17 cellular contexts compared by ENCODE assay signal in the genomic region with DNA sequence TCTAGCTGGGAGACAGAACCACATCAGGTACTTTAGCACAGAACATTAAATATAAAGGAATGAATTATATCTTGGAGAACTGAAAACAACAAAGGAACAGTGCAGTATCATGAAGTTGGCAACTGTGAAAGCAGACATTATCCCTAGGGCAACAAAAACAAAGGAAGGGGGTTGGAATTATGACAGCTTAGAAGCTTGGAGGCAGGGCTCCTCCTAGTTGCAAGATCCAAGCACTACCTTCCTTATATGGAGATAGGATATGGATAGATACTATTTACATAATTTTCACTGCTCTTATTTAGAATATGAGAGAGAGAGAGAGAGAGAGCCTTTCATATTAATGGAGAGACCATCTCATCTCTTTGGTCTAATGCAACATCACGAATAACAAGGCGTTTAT. TPM values are rescaled to one million over a fixed set of nuclear protein-coding genes. Genes with fewer than 3 reads are reported as not detected.
DNase-seq lines count a peak whose midpoint lies in the region; ATAC-seq, FAIRE-seq and TF ChIP-seq lines count a peak whose summit lies in the region.
"Had no signal": no experiment of that assay in that cellular context is flagged by ENCODE, and none has a peak within 500 bp of the region (broad histone marks: within the 10 kb centered on the region; RNA-seq: fewer than 3 reads in every experiment).

No MANE protein-coding gene starts in this region.

- H3K18ac ChIP-seq in mesenchymal stem cell (ENCODE audit: low read depth in 1 of 2, low read length in 2 of 2): no peak overlapping the region

- H4K20me1 ChIP-seq in HepG2 (ENCODE audit: insufficient read depth, low read length) (no peaks in the 10 kb centered on the region), PC-3 (ENCODE audit: low read length) (no peaks in the 10 kb centered on the region)

- no peak overlapping the region for H3K4me3 ChIP-seq in HepG2 (replicated peaks in 1 of 3; ENCODE audit: insufficient read depth in 1 of 3, low read depth in 2 of 3, low read length in 3 of 3)
- H3K4me3 ChIP-seq in right lobe of liver: no peak overlapping the region
- no peak overlapping the region for H3K4me3 ChIP-seq in PC-3 (ENCODE audit: low read length)
- no peak overlapping the region for H3K4me3 ChIP-seq in epithelial cell of esophagus (ENCODE audit: low read length)
- H3K4me3 ChIP-seq in mesenchymal stem cell (ENCODE audit: insufficient read depth in 1 of 2, low read depth in 1 of 2, low read length in 2 of 2): no peak overlapping the region
- H3K4me3 ChIP-seq: esophagus squamous epithelium, Peyer's patch had no signal

- CTCF ChIA-PET in HepG2 (lab: Yijun Ruan, JAX; ENCODE audit: low intra/inter-chr PET ratio, low total read pairs): no interaction called here
- CTCF ChIA-PET in PC-3 (lab: Charles Lee): no interaction called here

- TF ChIP-seq EP300 in HepG2 (IDR thresholded peaks at IDR 0.05; ENCODE audit: low read depth in 2 of 2, low read length in 2 of 2) (no peak), HepG2 (CRISPR knock-in tag; IDR thresholded peaks at IDR 0.05; ENCODE audit: borderline replicate concordance) (no peak)

- no peak overlapping the region for H3K9ac ChIP-seq in HepG2 (ENCODE audit: insufficient read depth, low read depth, low read length)
- no peak overlapping the region for H3K9ac ChIP-seq in PC-3 (ENCODE audit: low read length)
- H3K9ac ChIP-seq in mesenchymal stem cell (ENCODE audit: low read length): no peak overlapping the region

- in situ Hi-C loops in HepG2 (cut with HindIII; ENCODE audit: extremely low pct_ligation_motif_present, low pct_unique_long_range_greater_than_20kb): no loop called here

- no peak overlapping the region for H4K91ac ChIP-seq in mesenchymal stem cell (ENCODE audit: low read length)

- WGBS in HepG2 (ENCODE audit: low lambda C conversion rate): 90% methylated on average over 2 of the region's 2 CpGs
- 88% methylated on average over 2 of the region's 2 CpGs for WGBS in right lobe of liver (ENCODE audit: insufficient coverage, low coverage, low lambda C conversion rate, missing lambda C conversion rate)
- no CpG with 5 or more reads among the region's 2 CpGs for WGBS in mesenchymal stem cell

- FAIRE-seq in HepG2 (lab: Jason Lieb, UNC): no peak
- FAIRE-seq: G401.6, GM18507 had no signal

- TF ChIP-seq POLR2A in HepG2 (IDR thresholded peaks at IDR 0.05; ENCODE audit: insufficient read depth in 1 of 2, low read depth in 2 of 2, low read length in 2 of 2): no peak
- no peak for TF ChIP-seq POLR2A in right lobe of liver (IDR thresholded peaks at IDR 0.05)

- no peak for DNase-seq in HepG2 (ENCODE audit: low spot score)
- no peak for DNase-seq in right lobe of liver
- DNase-seq in PC-3: peak; percentile 14
- DNase-seq in epithelial cell of esophagus (ENCODE audit: low read depth): peak; percentile 52
- DNase-seq in midbrain (lab: John Stamatoyannopoulos, UW): no peak
- DNase-seq in GDM1 (lab: John Stamatoyannopoulos, UW): no peak
- no peak for DNase-seq in mesenchymal stem cell
- DNase-seq in NCI-H345 treated with DMSO at 0.1 percent for 48 hours (lab: John Stamatoyannopoulos, UW; ENCODE audit: unreplicated experiment): no peak
- DNase-seq: activated naive CD4-positive, alpha-beta T cell treated with Interleukin-2 at 50 U/mL for 16 hours; esophagus squamous epithelium; NCI-H2029; Peyer's patch; retina; stimulated activated CD4-positive, alpha-beta T cell treated with anti-CD3 and anti-CD28 coated beads, Interleukin-2, amount 100 ng/mL, for 48 hours; stimulated activated naive B cell treated with anti-CD40 and anti-IgM and Interleukin-4, amounts not matched to agents 10 μg/mL and 1 μg/mL and 100 μg/mL, for 72 hours had no signal

- intact Hi-C loops in HepG2 (cut with micrococcal nuclease; ENCODE audit: unreplicated experiment): no loop called here
- intact Hi-C loops in right lobe of liver (cut with DNase I): no loop called here
- intact Hi-C loops in PC-3 (cut with micrococcal nuclease): loop anchor here (10.0 kb wide), 2 partner anchors 117 to 177 kb away; no protein-coding TSS in a partner anchor

- H3K4me1 ChIP-seq in HepG2 (ENCODE audit: insufficient read depth, low read length) (peaks cover 8% of the 10 kb centered on the region), right lobe of liver (peaks cover 0 to 12% (median 2%) of the 10 kb centered on the region in 4 donors), PC-3 (ENCODE audit: insufficient read depth, low read length) (no peaks in the 10 kb centered on the region), mesenchymal stem cell (ENCODE audit: control insufficient read depth, insufficient read depth, low read depth, low read length) (no peaks in the 10 kb centered on the region)
- H3K4me1 ChIP-seq: Peyer's patch had no signal

- no peaks in the 10 kb centered on the region for H3K79me1 ChIP-seq in mesenchymal stem cell (replicated peaks; ENCODE audit: low read length, poor library complexity, severe bottlenecking)

- H3F3A ChIP-seq in PC-3 (ENCODE audit: low read length, unreplicated experiment): no peaks in the 10 kb centered on the region

- TF ChIP-seq RAD21 in HepG2 (CRISPR knock-in tag; IDR thresholded peaks at IDR 0.05): no peak

- H3K79me2 ChIP-seq in HepG2 (ENCODE audit: insufficient read depth, low read length) (no peaks in the 10 kb centered on the region), PC-3 (ENCODE audit: low read length) (no peaks in the 10 kb centered on the region)

- ATAC-seq in HepG2 (no peak), right lobe of liver (no peak), PC-3 (peak; percentile 51; the same call in 1 of the 2 replicates)
- ATAC-seq: stimulated activated naive B cell treated with anti-CD40 and anti-IgM and Interleukin-4, amounts not matched to agents 10 μg/mL and 1 μg/mL and 100 μg/mL, for 72 hours had no signal

- no peak overlapping the region for H3K27ac ChIP-seq in HepG2 (ENCODE audit: extremely low read length, insufficient read depth, low read length)
- H3K27ac ChIP-seq in right lobe of liver: no peak overlapping the region
- H3K27ac ChIP-seq in PC-3 (ENCODE audit: low read length): no peak overlapping the region
- H3K27ac ChIP-seq in mesenchymal stem cell (ENCODE audit: low read length, poor library complexity, severe bottlenecking): no peak overlapping the region
- H3K27ac ChIP-seq: esophagus squamous epithelium, Peyer's patch had no signal

- H2AK5ac ChIP-seq in mesenchymal stem cell (ENCODE audit: low read length, severe bottlenecking): no peak overlapping the region

- no peak overlapping the region for H3K4ac ChIP-seq in mesenchymal stem cell (ENCODE audit: low read depth in 1 of 2, low read length in 2 of 2)

- H3K14ac ChIP-seq in mesenchymal stem cell (ENCODE audit: low read length in 2 of 2): no peak overlapping the region

- no peak overlapping the region for H2AFZ ChIP-seq in HepG2 (ENCODE audit: low read length)
- no peak overlapping the region for H2AFZ ChIP-seq in PC-3 (ENCODE audit: low read length)
- H2AFZ ChIP-seq in mesenchymal stem cell (ENCODE audit: low read depth, low read length): no peak overlapping the region

- TF ChIP-seq CTCF in HepG2 (CRISPR knock-in tag; IDR thresholded peaks at IDR 0.05) (no peak), right lobe of liver (IDR thresholded peaks at IDR 0.05) (no peak), PC-3 (conservative IDR thresholded peaks at IDR 0.05; ENCODE audit: low read depth, low read length) (peak; percentile 40), epithelial cell of esophagus (IDR thresholded peaks at IDR 0.05; ENCODE audit: insufficient read depth, low read depth, low read length, missing control alignments) (peak; percentile 23)

- H3K9me3 ChIP-seq in HepG2 (ENCODE audit: low read length) (peaks cover 6% of the 10 kb centered on the region; the same call in 1 of the 2 replicates), right lobe of liver (no peaks in the 10 kb centered on the region), PC-3 (ENCODE audit: low read length) (no peaks in the 10 kb centered on the region), mesenchymal stem cell (ENCODE audit: control insufficient read depth, low read length) (peaks cover 6% of the 10 kb centered on the region)
- H3K9me3 ChIP-seq: esophagus squamous epithelium, Peyer's patch had no signal

- H2BK15ac ChIP-seq in mesenchymal stem cell (ENCODE audit: low read depth, poor library complexity, severe bottlenecking): no peak overlapping the region

- no peak overlapping the region for H3K23ac ChIP-seq in mesenchymal stem cell (ENCODE audit: low read length in 2 of 2)

- H3K4me2 ChIP-seq in HepG2 (ENCODE audit: low read depth, low read length) (no peak overlapping the region), PC-3 (ENCODE audit: low read length) (no peak overlapping the region), mesenchymal stem cell (ENCODE audit: low read length, poor library complexity, severe bottlenecking) (no peak overlapping the region)

- no peak overlapping the region for H2BK120ac ChIP-seq in mesenchymal stem cell (ENCODE audit: low read depth, low read length)

- no peak overlapping the region for H2BK5ac ChIP-seq in mesenchymal stem cell (ENCODE audit: low read depth, low read length, poor library complexity, severe bottlenecking)

- no peak overlapping the region for H2BK12ac ChIP-seq in mesenchymal stem cell (ENCODE audit: low read length in 2 of 2)

- no TSS peak for BruUV-seq in HepG2 (replicated peaks; lab: Mats Ljungman, UMichigan)
- BruUV-seq in PC-3 (replicated peaks; lab: Mats Ljungman, UMichigan): no TSS peak

- no peaks in the 10 kb centered on the region for H3K27me3 ChIP-seq in HepG2 (ENCODE audit: control insufficient read depth in 1 of 2, insufficient read depth in 2 of 2, low read length in 2 of 2)
- no peaks in the 10 kb centered on the region for H3K27me3 ChIP-seq in right lobe of liver
- H3K27me3 ChIP-seq in PC-3 (ENCODE audit: low read length): no peaks in the 10 kb centered on the region
- no peaks in the 10 kb centered on the region for H3K27me3 ChIP-seq in mesenchymal stem cell (ENCODE audit: control insufficient read depth in 1 of 2, insufficient read depth in 1 of 2, low read length in 2 of 2)
- H3K27me3 ChIP-seq: esophagus squamous epithelium, Peyer's patch had no signal

- no peaks in the 10 kb centered on the region for H3K9me2 ChIP-seq in PC-3 (replicated peaks; ENCODE audit: low read length)

- POLR2A ChIA-PET in HepG2 (lab: Yijun Ruan, JAX) (no interaction called here), PC-3 (lab: Charles Lee; ENCODE audit: unreplicated experiment) (no interaction called here)

- no peak overlapping the region for H4K8ac ChIP-seq in mesenchymal stem cell (ENCODE audit: low read length)

- H3K36me3 ChIP-seq in HepG2 (replicated peaks in 1 of 2; ENCODE audit: control insufficient read depth in 1 of 2, insufficient read depth in 2 of 2, low read length in 2 of 2) (no peaks in the 10 kb centered on the region), right lobe of liver (no peaks in the 10 kb centered on the region), PC-3 (ENCODE audit: low read depth, low read length) (no peaks in the 10 kb centered on the region), mesenchymal stem cell (ENCODE audit: control insufficient read depth in 1 of 2, insufficient read depth in 2 of 2, low read depth in 1 of 2, low read length in 2 of 2) (no peaks in the 10 kb centered on the region)
- H3K36me3 ChIP-seq: esophagus squamous epithelium, Peyer's patch had no signal

RNA-seq across cellular contexts. Expression of gene TMEM14A, which starts 27.0 kb away (rescaled TPM):
- total RNA-seq in HepG2 (2016; rRNA removed; fragmentation: Illumina TruSeq; extraction: Trizol) (73.7 and 78.0 TPM in 2 replicates), right lobe of liver (10 to 100 TPM; 20.7 to 41.2 (median 33.3) TPM), PC-3 (2014; rRNA removed) (54.7 and 65.4 TPM in 2 replicates)
- 23.2 and 27.5 TPM in 2 replicates for total RNA-seq in HepG2 (2016; cell fraction: cytosol; rRNA removed; fragmentation: Illumina TruSeq; extraction: Trizol; ENCODE audit: low read depth)
- total RNA-seq in HepG2 (2016; cell fraction: insoluble cytoplasmic fraction; rRNA removed; fragmentation: Illumina TruSeq; extraction: Trizol): 70.9 and 77.3 TPM in 2 replicates
- total RNA-seq in HepG2 (2016; cell fraction: membrane; rRNA removed; fragmentation: Illumina TruSeq; extraction: Trizol): 39.5 and 43.5 TPM in 2 replicates
- 44.6 and 52.8 TPM in 2 replicates for total RNA-seq in HepG2 (2016; cell fraction: nucleus; rRNA removed; fragmentation: Illumina TruSeq; extraction: Trizol)
- polyA plus RNA-seq in HepG2 (2011; rRNA removed): 18.2 and 24.6 TPM in 2 replicates
- polyA plus RNA-seq in HepG2 (2011; cell fraction: cytosol; rRNA removed): 19.6 and 31.0 TPM in 2 replicates
- polyA plus RNA-seq in HepG2 (2011; cell fraction: nucleus; rRNA removed): 7.1 and 9.9 TPM in 2 replicates
- polyA plus RNA-seq in HepG2 (2012): 18.4 and 26.2 TPM in 2 replicates
- 23.3 and 32.1 TPM in 2 replicates for polyA plus RNA-seq in HepG2 (2016; cell fraction: cytosol; fragmentation: Illumina TruSeq; extraction: Trizol; ENCODE audit: low read depth)
- polyA plus RNA-seq in HepG2 (2016; cell fraction: insoluble cytoplasmic fraction; fragmentation: Illumina TruSeq; extraction: Trizol; ENCODE audit: low read depth): 85.0 and 85.6 TPM in 2 replicates
- polyA plus RNA-seq in HepG2 (2016; cell fraction: membrane; fragmentation: Illumina TruSeq; extraction: Trizol; ENCODE audit: low read depth): 39.5 and 42.3 TPM in 2 replicates
- 84.3 and 97.3 TPM in 2 replicates for polyA plus RNA-seq in HepG2 (2016; cell fraction: nucleus; fragmentation: Illumina TruSeq; extraction: Trizol; ENCODE audit: insufficient read depth, low read depth)
- polyA minus RNA-seq in HepG2 (2011; rRNA and poly(A)+ RNA removed; ENCODE audit: low replicate concordance): 4.1 and 10.8 TPM in 2 replicates
- polyA minus RNA-seq in HepG2 (2011; cell fraction: cytosol; rRNA and poly(A)+ RNA removed): 4.7 and 5.7 TPM in 2 replicates
- polyA minus RNA-seq in HepG2 (2011; cell fraction: nucleus; rRNA and poly(A)+ RNA removed): 3.7 and 4.6 TPM in 2 replicates
- polyA plus RNA-seq in mesenchymal stem cell (2013, experiment 1 of 2): 28.7 TPM
- polyA plus RNA-seq in mesenchymal stem cell (2013, experiment 2 of 2): 32.6 TPM

Comparison
In these comparisons a context has a peak if more than half of its experiments do, and no peak if none do; other contexts are left out.
1. DNase-seq: peak in PC-3 (single experiment) and epithelial cell of esophagus (single experiment); none in HepG2 (single experiment), right lobe of liver (0 of 3), midbrain (single experiment), GDM1 (single experiment), mesenchymal stem cell (single experiment) and NCI-H345 treated with DMSO at 0.1 percent for 48 hours (single experiment).
2. CTCF ChIP-seq: peak in PC-3 (single experiment) and epithelial cell of esophagus (single experiment); none in HepG2 (single experiment) and right lobe of liver (0 of 4).